In the genomic region with DNA sequence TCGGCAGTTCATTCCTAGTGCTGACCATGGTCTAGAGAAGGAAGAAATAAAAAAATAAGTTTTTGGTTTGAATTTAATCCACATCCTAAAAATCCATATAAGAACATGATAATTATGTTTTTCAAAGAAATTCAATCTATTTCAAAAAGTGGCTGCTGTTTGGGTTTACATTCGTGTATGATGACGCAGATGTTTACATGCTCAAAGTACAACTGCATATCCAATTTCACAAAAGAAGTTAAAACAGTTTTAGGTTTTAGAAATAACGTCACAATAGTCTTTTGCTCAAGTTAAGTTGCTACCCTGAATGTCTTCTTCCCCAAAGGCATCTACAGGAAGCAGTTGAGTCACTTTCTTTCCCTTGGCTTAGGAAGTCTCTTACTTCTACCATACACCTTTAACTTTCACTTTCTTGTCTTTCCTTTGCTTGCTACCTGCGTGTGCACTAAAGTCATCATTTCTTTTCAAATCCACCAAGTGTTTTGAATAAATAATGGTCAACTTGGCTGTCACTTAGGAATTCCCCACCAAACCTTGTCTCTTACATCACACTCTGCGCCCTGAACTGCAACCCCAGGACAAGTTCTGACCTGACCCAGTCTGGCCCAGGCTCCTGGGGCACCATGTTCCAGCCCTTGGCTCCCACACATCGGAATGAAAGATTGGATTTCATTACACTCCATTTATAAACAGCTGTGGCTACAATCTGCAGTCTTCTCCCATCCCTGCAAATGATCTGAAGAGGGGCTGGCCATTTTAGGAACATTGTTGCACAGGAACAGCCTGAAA, we compare ENCODE assay signal across 35 cellular contexts. TPM values are rescaled to one million over a fixed set of nuclear protein-coding genes. Genes with fewer than 3 reads are reported as not detected.
"Had no signal": no experiment of that assay in that cellular context is flagged by ENCODE, and none has a peak within 500 bp of the region (broad histone marks: within the 10 kb centered on the region; RNA-seq: fewer than 3 reads in every experiment).

No MANE protein-coding gene starts in this region.

- DNase-seq: activated CD4-positive, alpha-beta T cell treated with anti-CD3 and anti-CD28 coated beads, Interleukin-2, amount 10 ng/mL, durations not matched to agents 7 days and 5 days; activated CD4-positive, CD25-positive, alpha-beta regulatory T cell treated with anti-CD3 and anti-CD28 coated beads, Interleukin-2, amount 50 U/mL, for 72 hours; activated CD8-positive, alpha-beta memory T cell treated with anti-CD3 and anti-CD28 coated beads, Interleukin-2, amount 10 ng/mL, durations not matched to agents 7 days and 5 days; activated CD8-positive, alpha-beta T cell treated with anti-CD3 and anti-CD28 coated beads for 36 hours; activated gamma-delta T cell; activated T-cell treated with anti-CD3 and anti-CD28 coated beads for 4 hours; brain microvascular endothelial cell; effector memory CD4-positive, alpha-beta T cell; head of caudate nucleus; left cardiac atrium; mesendoderm; mucosa of descending colon; nephron progenitor cell; occipital lobe; small intestine; stimulated activated CD4-positive, alpha-beta T cell treated with anti-CD3 and anti-CD28 coated beads, Interleukin-15, amount 100 ng/mL, for 24 hours; stomach; WERI-Rb-1 had no signal

- H3K27me3 ChIP-seq: ascending aorta, brain microvascular endothelial cell, suprapubic skin, tibial nerve had no signal

- H3K4me1 ChIP-seq: ascending aorta, gastroesophageal sphincter, stomach, suprapubic skin, tibial nerve had no signal

- H3K36me3 Mint-ChIP-seq: activated CD8-positive, alpha-beta memory T cell treated with anti-CD3 and anti-CD28 coated beads, Interleukin-2, amount 10 ng/mL, durations not matched to agents 7 days and 5 days; activated naive CD4-positive, alpha-beta T cell treated with anti-CD3 and anti-CD28 coated beads, Interleukin-2, amount 50 U/mL, for 24 hours; stimulated activated memory B cell treated with anti-CD40 and anti-IgM and Interleukin-4, amounts not matched to agents 10 μg/mL and 1 μg/mL and 100 μg/mL, for 72 hours had no signal

- H3K36me3 ChIP-seq: ascending aorta, brain microvascular endothelial cell, gastroesophageal sphincter, stomach, suprapubic skin, tibial nerve, WERI-Rb-1 had no signal

- H3K27ac ChIP-seq: ascending aorta, brain microvascular endothelial cell, gastroesophageal sphincter, stomach, suprapubic skin, tibial nerve, WERI-Rb-1 had no signal

- H3K4me3 ChIP-seq: ascending aorta, gastroesophageal sphincter, mucosa of descending colon, stomach, suprapubic skin, tibial nerve had no signal

- H3K4me1 Mint-ChIP-seq: activated CD8-positive, alpha-beta memory T cell treated with anti-CD3 and anti-CD28 coated beads, Interleukin-2, amount 10 ng/mL, durations not matched to agents 7 days and 5 days; activated naive CD4-positive, alpha-beta T cell treated with anti-CD3 and anti-CD28 coated beads, Interleukin-2, amount 50 U/mL, for 24 hours; central memory CD8-positive, alpha-beta T cell; nephron progenitor cell; stimulated activated memory B cell treated with anti-CD40 and anti-IgM and Interleukin-4, amounts not matched to agents 10 μg/mL and 1 μg/mL and 100 μg/mL, for 72 hours had no signal

- H3K27ac Mint-ChIP-seq: activated CD4-positive, alpha-beta T cell treated with anti-CD3 and anti-CD28 coated beads, Interleukin-2, amount 10 ng/mL, durations not matched to agents 7 days and 5 days; activated CD8-positive, alpha-beta memory T cell treated with anti-CD3 and anti-CD28 coated beads, Interleukin-2, amount 10 ng/mL, durations not matched to agents 7 days and 5 days; activated CD8-positive, alpha-beta T cell treated with anti-CD3 and anti-CD28 coated beads for 36 hours; activated naive CD4-positive, alpha-beta T cell treated with anti-CD3 and anti-CD28 coated beads, Interleukin-2, amount 50 U/mL, for 24 hours; activated T-helper 1 cell treated with anti-CD3 and anti-CD28 coated beads, Interleukin-12 subunit alpha, Interleukin-12 subunit beta, Interleukin-2, Interleukin-4 antibody, amounts not matched to agents 30 ng/mL and 10 ng/mL and 1 ng/mL, durations not matched to agents 14 hours and 24 hours and 36 hours; nephron progenitor cell; stimulated activated memory B cell treated with anti-CD40 and anti-IgM and Interleukin-4, amounts not matched to agents 10 μg/mL and 1 μg/mL and 100 μg/mL, for 72 hours had no signal

- H3K9me3 ChIP-seq: ascending aorta, gastroesophageal sphincter, mucosa of descending colon, stomach, suprapubic skin, tibial nerve had no signal

- H3K9me3 Mint-ChIP-seq: activated CD4-positive, alpha-beta T cell treated with anti-CD3 and anti-CD28 coated beads, Interleukin-2, amount 10 ng/mL, durations not matched to agents 7 days and 5 days; activated CD8-positive, alpha-beta T cell treated with anti-CD3 and anti-CD28 coated beads for 36 hours; activated naive CD4-positive, alpha-beta T cell treated with anti-CD3 and anti-CD28 coated beads, Interleukin-2, amount 50 U/mL, for 24 hours; activated T-helper 1 cell treated with anti-CD3 and anti-CD28 coated beads, Interleukin-12 subunit alpha, Interleukin-12 subunit beta, Interleukin-2, Interleukin-4 antibody, amounts not matched to agents 30 ng/mL and 10 ng/mL and 1 ng/mL, durations not matched to agents 14 hours and 24 hours and 36 hours; central memory CD8-positive, alpha-beta T cell; nephron progenitor cell; stimulated activated memory B cell treated with anti-CD40 and anti-IgM and Interleukin-4, amounts not matched to agents 10 μg/mL and 1 μg/mL and 100 μg/mL, for 72 hours had no signal

- H3K4me3 Mint-ChIP-seq: activated CD4-positive, alpha-beta T cell treated with anti-CD3 and anti-CD28 coated beads, Interleukin-2, amount 10 ng/mL, durations not matched to agents 7 days and 5 days; activated CD8-positive, alpha-beta memory T cell treated with anti-CD3 and anti-CD28 coated beads, Interleukin-2, amount 10 ng/mL, durations not matched to agents 7 days and 5 days; activated CD8-positive, alpha-beta T cell treated with anti-CD3 and anti-CD28 coated beads for 36 hours; activated naive CD4-positive, alpha-beta T cell treated with anti-CD3 and anti-CD28 coated beads, Interleukin-2, amount 50 U/mL, for 24 hours; activated T-helper 1 cell treated with anti-CD3 and anti-CD28 coated beads, Interleukin-12 subunit alpha, Interleukin-12 subunit beta, Interleukin-2, Interleukin-4 antibody, amounts not matched to agents 30 ng/mL and 10 ng/mL and 1 ng/mL, durations not matched to agents 14 hours and 24 hours and 36 hours; central memory CD8-positive, alpha-beta T cell; nephron progenitor cell; stimulated activated memory B cell treated with anti-CD40 and anti-IgM and Interleukin-4, amounts not matched to agents 10 μg/mL and 1 μg/mL and 100 μg/mL, for 72 hours had no signal

- ATAC-seq: activated CD8-positive, alpha-beta memory T cell treated with anti-CD3 and anti-CD28 coated beads, Interleukin-2, amount 10 ng/mL, durations not matched to agents 7 days and 5 days; activated CD8-positive, alpha-beta T cell treated with anti-CD3 and anti-CD28 coated beads for 36 hours; esophagus mucosa; gastroesophageal sphincter; left cardiac atrium; mucosa of descending colon; sciatic nerve; stimulated activated memory B cell treated with anti-CD40 and anti-IgM and Interleukin-4, amounts not matched to agents 10 μg/mL and 1 μg/mL and 100 μg/mL, for 72 hours had no signal

- FAIRE-seq: colon, islet of Langerhans, small intestine, TTC549 had no signal

RNA-seq across cellular contexts. Expression of a gene that starts 28.4 kb away (rescaled TPM):
- total RNA-seq: activated CD4-positive, alpha-beta T cell treated with anti-CD3 and anti-CD28 coated beads, Interleukin-2, amount 10 ng/mL, durations not matched to agents 7 days and 5 days; activated CD8-positive, alpha-beta memory T cell treated with anti-CD3 and anti-CD28 coated beads, Interleukin-2, amount 10 ng/mL, durations not matched to agents 7 days and 5 days; activated CD8-positive, alpha-beta T cell treated with anti-CD3 and anti-CD28 coated beads for 36 hours; activated T-helper 1 cell treated with anti-CD3 and anti-CD28 coated beads, Interleukin-12 subunit alpha, Interleukin-12 subunit beta, Interleukin-2, Interleukin-4 antibody, amounts not matched to agents 30 ng/mL and 10 ng/mL and 1 ng/mL, durations not matched to agents 14 hours and 24 hours and 36 hours; ascending aorta; dermis microvascular lymphatic vessel endothelial cell; esophagus mucosa; gastroesophageal sphincter; left cardiac atrium; lower leg skin; mucosa of descending colon; occipital lobe; sciatic nerve; stomach; suprapubic skin; tibial nerve; urinary bladder had no signal
- polyA plus RNA-seq: adipose tissue, small intestine, stomach, urinary bladder had no signal

RNA-seq across cellular contexts. Expression of a gene that starts 47.5 kb away (rescaled TPM):
- total RNA-seq: activated CD4-positive, alpha-beta T cell treated with anti-CD3 and anti-CD28 coated beads, Interleukin-2, amount 10 ng/mL, durations not matched to agents 7 days and 5 days; activated CD8-positive, alpha-beta memory T cell treated with anti-CD3 and anti-CD28 coated beads, Interleukin-2, amount 10 ng/mL, durations not matched to agents 7 days and 5 days; activated CD8-positive, alpha-beta T cell treated with anti-CD3 and anti-CD28 coated beads for 36 hours; activated T-helper 1 cell treated with anti-CD3 and anti-CD28 coated beads, Interleukin-12 subunit alpha, Interleukin-12 subunit beta, Interleukin-2, Interleukin-4 antibody, amounts not matched to agents 30 ng/mL and 10 ng/mL and 1 ng/mL, durations not matched to agents 14 hours and 24 hours and 36 hours; ascending aorta; dermis microvascular lymphatic vessel endothelial cell; esophagus mucosa; gastroesophageal sphincter; left cardiac atrium; lower leg skin; mucosa of descending colon; occipital lobe; sciatic nerve; stomach; suprapubic skin; tibial nerve; urinary bladder had no signal
- polyA plus RNA-seq: adipose tissue, small intestine, stomach, urinary bladder had no signal
